In genomic region chr9:132739705-132740310, GRCh38 we compare ENCODE assay signal across 1 cellular context.
TF ChIP-seq lines count a peak whose summit lies in the region.

No MANE protein-coding gene starts in this region.

TF ChIP-seq in GM23338, 12 proteins besides CTCF, POLR2A, EP300 and RAD21 (continued from another document):
- no peak for TF ChIP-seq ZNF462 (CRISPR knock-in tag; IDR thresholded peaks at IDR 0.05)
- no peak for TF ChIP-seq ZNF114 (CRISPR knock-in tag; IDR thresholded peaks at IDR 0.05)
- TF ChIP-seq, protein P1, sequence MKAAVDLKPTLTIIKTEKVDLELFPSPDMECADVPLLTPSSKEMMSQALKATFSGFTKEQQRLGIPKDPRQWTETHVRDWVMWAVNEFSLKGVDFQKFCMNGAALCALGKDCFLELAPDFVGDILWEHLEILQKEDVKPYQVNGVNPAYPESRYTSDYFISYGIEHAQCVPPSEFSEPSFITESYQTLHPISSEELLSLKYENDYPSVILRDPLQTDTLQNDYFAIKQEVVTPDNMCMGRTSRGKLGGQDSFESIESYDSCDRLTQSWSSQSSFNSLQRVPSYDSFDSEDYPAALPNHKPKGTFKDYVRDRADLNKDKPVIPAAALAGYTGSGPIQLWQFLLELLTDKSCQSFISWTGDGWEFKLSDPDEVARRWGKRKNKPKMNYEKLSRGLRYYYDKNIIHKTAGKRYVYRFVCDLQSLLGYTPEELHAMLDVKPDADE (IDR thresholded peaks at IDR 0.05) = no peak
- no peak for TF ChIP-seq CREB1 (CRISPR knock-in tag; IDR thresholded peaks at IDR 0.05; ENCODE audit: low read depth)
- TF ChIP-seq POLR2AphosphoS5 (IDR thresholded peaks at IDR 0.05; ENCODE audit: low read depth) = no peak
